ENCODE assay signal across 8 cellular contexts in genomic region chr22:49962012-49962750, GRCh38. TPM values are rescaled to one million over a fixed set of nuclear protein-coding genes. Genes with fewer than 3 reads are reported as not detected.
A peak's percentile ranks its signal among the peaks of the same experiment; 100 is the strongest.
DNase-seq lines count a peak whose midpoint lies in the region; ATAC-seq and TF ChIP-seq lines count a peak whose summit lies in the region.

No MANE protein-coding gene starts in this region.

- TF ChIP-seq CTCF in chondrocyte (IDR thresholded peaks at IDR 0.05) = no peak

- DNase-seq in NCI-H1417 (lab: John Stamatoyannopoulos, UW) (peak; percentile 16 to 87 (median 80)), NCI-H1417 treated with DMSO at 0.1 percent for 48 hours (lab: John Stamatoyannopoulos, UW) (no peak), NCI-H2196 treated with DMSO at 0.1 percent for 48 hours (lab: John Stamatoyannopoulos, UW; ENCODE audit: unreplicated experiment) (peak; percentile 54), chondrocyte (ENCODE audit: low spot score) (peak; percentile 68), kidney glomerular epithelial cell (lab: John Stamatoyannopoulos, UW) (peak; percentile 73)
- DNase-seq in activated CD4-positive, alpha-beta T cell treated with anti-CD3 and anti-CD28 coated beads for 48 hours = peak; percentile 91
- peak; percentile 84 for DNase-seq in stimulated activated CD4-positive, alpha-beta T cell treated with anti-CD3 and anti-CD28 coated beads, Interleukin-12 subunit alpha, Interleukin-12 subunit beta, amount 100 ng/mL, for 48 hours (ENCODE audit: low read depth in 2 of 3, low spot score in 1 of 3)

- H3K27me3 Mint-ChIP-seq in chondrocyte (ENCODE audit: low read depth) = no peaks in the 10 kb centered on the region

- no peak for ATAC-seq in HG02885 (IDR thresholded peaks at IDR 0.05; ENCODE audit: poor library complexity, unreplicated experiment)

- H3K9me3 Mint-ChIP-seq in chondrocyte (ENCODE audit: low read depth) = no peaks in the 10 kb centered on the region

- peak overlapping the region; percentile 86 for H3K27ac Mint-ChIP-seq in chondrocyte (ENCODE audit: unreplicated experiment)

- H3K36me3 Mint-ChIP-seq in chondrocyte (ENCODE audit: low read depth) = peaks cover 1% of the 10 kb centered on the region

- peaks cover 8% of the 10 kb centered on the region for H3K4me1 Mint-ChIP-seq in chondrocyte (ENCODE audit: low read depth)

- H3K4me3 Mint-ChIP-seq in chondrocyte (ENCODE audit: unreplicated experiment) = peak overlapping the region; percentile 84

RNA-seq across cellular contexts. Expression of gene PIM3, which starts 1.6 kb away (rescaled TPM):
- 12.0 to 18.2 TPM (median 16.8 TPM) in 3 replicates for total RNA-seq in chondrocyte

RNA-seq across cellular contexts. Expression of gene CRELD2, which starts 43.7 kb away (rescaled TPM):
- total RNA-seq in chondrocyte = 44.3 to 117 TPM (median 49.9 TPM) in 3 replicates

RNA-seq across cellular contexts. Expression of gene ALG12, which starts 43.9 kb away (rescaled TPM):
- 18.7 to 27.3 TPM (median 20.6 TPM) in 3 replicates for total RNA-seq in chondrocyte

RNA-seq across cellular contexts. Expression of gene IL17REL, which starts 50.4 kb away (rescaled TPM):
- 0.17 to 0.23 TPM in 2 of 3 replicates, not detected in the other for total RNA-seq in chondrocyte
